In genomic region chr14:60968099-60968498, GRCh38 we compare ENCODE assay signal across 27 cellular contexts. TPM values are rescaled to one million over a fixed set of nuclear protein-coding genes. Genes with fewer than 3 reads are reported as not detected.
DNase-seq lines count a peak whose midpoint lies in the region; ATAC-seq, FAIRE-seq and TF ChIP-seq lines count a peak whose summit lies in the region.
"Had no signal": no experiment of that assay in that cellular context is flagged by ENCODE, and none has a peak within 500 bp of the region (broad histone marks: within the 10 kb centered on the region; RNA-seq: fewer than 3 reads in every experiment).

No MANE protein-coding gene starts in this region.

- intact Hi-C loops in psoas muscle (cut with DNase I), result loop anchor here in 1 of 2 donors (5.0 kb wide), 1 partner anchor 106 kb away; no protein-coding TSS in a partner anchor

- H3K4me1 ChIP-seq in psoas muscle, result peaks cover 49% of the 10 kb centered on the region

- ATAC-seq in psoas muscle (peak in 3 of 4 donors; percentile 26 to 46 (median 46)), GM21786 (IDR thresholded peaks at IDR 0.05; ENCODE audit: unreplicated experiment) (no peak)
- ATAC-seq: natural killer cell treated with Interleukin-12 subunit alpha and Interleukin-12 subunit beta and Interleukin-15 and Interleukin-18, amount 100 ng/mL, for 72 hours had no signal

- H3K27me3 Mint-ChIP-seq in type B pancreatic cell, result no peaks in the 10 kb centered on the region
- H3K27me3 Mint-ChIP-seq: activated naive CD8-positive, alpha-beta T cell; B cell; CD4-positive, alpha-beta memory T cell; natural killer cell treated with Interleukin-12 subunit alpha and Interleukin-12 subunit beta and Interleukin-15 and Interleukin-18, amount 100 ng/mL, for 72 hours had no signal

- no peak for DNase-seq in HTR-8/SVneo (ENCODE audit: insufficient read length, low spot score)
- DNase-seq in SK-MEL-5 (ENCODE audit: low read depth, low spot score), result peak; percentile 8
- DNase-seq in psoas muscle, result no peak
- no peak for DNase-seq in type B pancreatic cell (ENCODE audit: extremely low spot score, unreplicated experiment)
- no peak for DNase-seq in stimulated activated CD4-positive, alpha-beta T cell treated with anti-CD3 and anti-CD28 coated beads, Interleukin-12 subunit alpha, Interleukin-12 subunit beta, amount 100 ng/mL, for 4 hours
- DNase-seq: activated CD4-positive, alpha-beta T cell treated with anti-CD3 and anti-CD28 coated beads for 4 hours; activated effector memory CD4-positive, alpha-beta T cell treated with anti-CD3 and anti-CD28 coated beads, Interleukin-2, amount 50 U/mL, for 16 hours; activated T-cell treated with anti-CD3 and anti-CD28 coated beads, Interleukin-2, amount 50 U/mL, for 1 hour; aorta; CD4-positive, alpha-beta memory T cell; KG1; NCI-H1417 treated with DMSO at 0.1 percent for 48 hours; NCI-H2081; NCI-H748 treated with DMSO at 0.1 percent for 48 hours; SIG-M5; stimulated activated naive CD4-positive, alpha-beta T cell; T-helper 9 cell had no signal

- FAIRE-seq in HTR-8/SVneo (lab: Jason Lieb, UNC) (peak; percentile 55), islet of Langerhans (lab: Jason Lieb, UNC) (peak; percentile 17)
- FAIRE-seq: colon, endothelial cell of umbilical vein, RCC 7860, urothelium cell line had no signal

- no peak overlapping the region for H3K4me3 ChIP-seq in psoas muscle
- H3K4me3 ChIP-seq: skin epidermis had no signal

- TF ChIP-seq CTCF in psoas muscle (IDR thresholded peaks at IDR 0.05) (no peak), type B pancreatic cell (conservative IDR thresholded peaks at IDR 0.05) (no peak)

- H3K27me3 ChIP-seq in psoas muscle (ENCODE audit: insufficient read depth in 3 of 3, low read length in 2 of 3), result no peaks in the 10 kb centered on the region

- peaks cover 16% of the 10 kb centered on the region for H3K4me1 Mint-ChIP-seq in type B pancreatic cell (ENCODE audit: unreplicated experiment)
- H3K4me1 Mint-ChIP-seq: CD4-positive, alpha-beta memory T cell had no signal

- H3K9me3 ChIP-seq in psoas muscle, result no peaks in the 10 kb centered on the region

- in situ Hi-C loops in SK-MEL-5 (cut with HindIII; ENCODE audit: low pct_unique_long_range_greater_than_20kb, low sequenced_read_pairs), result no loop called here

- H3K27ac Mint-ChIP-seq in type B pancreatic cell, result no peak overlapping the region
- H3K27ac Mint-ChIP-seq: activated naive CD8-positive, alpha-beta T cell; B cell; CD4-positive, alpha-beta memory T cell; natural killer cell treated with Interleukin-12 subunit alpha and Interleukin-12 subunit beta and Interleukin-15 and Interleukin-18, amount 100 ng/mL, for 72 hours had no signal

- H3K27ac ChIP-seq in psoas muscle, result peak overlapping the region; percentile 58
- H3K27ac ChIP-seq: skin epidermis had no signal

- H3K4me3 Mint-ChIP-seq in type B pancreatic cell, result no peak overlapping the region
- H3K4me3 Mint-ChIP-seq: activated naive CD8-positive, alpha-beta T cell; B cell; CD4-positive, alpha-beta memory T cell; natural killer cell treated with Interleukin-12 subunit alpha and Interleukin-12 subunit beta and Interleukin-15 and Interleukin-18, amount 100 ng/mL, for 72 hours had no signal

- H3K36me3 ChIP-seq in psoas muscle (ENCODE audit: insufficient read depth in 1 of 2, low read depth in 1 of 2), result peaks cover 0 to 1% of the 10 kb centered on the region in 2 donors

- 23 to 50% (median 28%) methylated on average over 1 of the region's 1 CpG for WGBS in psoas muscle, 3 donors

- H3K36me3 Mint-ChIP-seq in type B pancreatic cell, result peaks cover 9% of the 10 kb centered on the region

- H3K9me3 Mint-ChIP-seq in type B pancreatic cell, result no peaks in the 10 kb centered on the region
- H3K9me3 Mint-ChIP-seq: CD4-positive, alpha-beta memory T cell; natural killer cell treated with Interleukin-12 subunit alpha and Interleukin-12 subunit beta and Interleukin-15 and Interleukin-18, amount 100 ng/mL, for 72 hours had no signal

RNA-seq across cellular contexts. Expression of gene TRMT5, which starts 12.8 kb away (rescaled TPM):
- total RNA-seq in SK-MEL-5 (2014; rRNA removed; shearing (Covaris generic)), result 12.6 and 22.7 TPM in 2 replicates
- polyA plus RNA-seq in SK-MEL-5 (2015; cell fraction: cytosol; rRNA removed), result 7.8 and 10.5 TPM in 2 replicates
- polyA plus RNA-seq in SK-MEL-5 (2015; cell fraction: nucleus; rRNA removed), result 13.4 and 32.5 TPM in 2 replicates
- 10 to 100 TPM in 3 of 4 donors, 1 to 10 TPM in 1; 9.7 to 26.0 (median 12.8) TPM for total RNA-seq in psoas muscle
- polyA plus RNA-seq in psoas muscle, result 10 to 100 TPM in 1 of 3 donors, 1 to 10 TPM in 2; 5.7 to 12.9 (median 8.8) TPM
- 15.2 and 19.8 TPM in 2 replicates for total RNA-seq in type B pancreatic cell (ENCODE audit: low replicate concordance)

RNA-seq across cellular contexts. Expression of gene SLC38A6, which starts 12.9 kb away (rescaled TPM):
- total RNA-seq in SK-MEL-5 (2014; rRNA removed; shearing (Covaris generic)), result 32.0 and 32.7 TPM in 2 replicates
- 14.1 and 14.2 TPM in 2 replicates for polyA plus RNA-seq in SK-MEL-5 (2015; cell fraction: cytosol; rRNA removed)
- polyA plus RNA-seq in SK-MEL-5 (2015; cell fraction: nucleus; rRNA removed), result 31.3 and 45.1 TPM in 2 replicates
- 10 to 100 TPM in 1 of 4 donors, 1 to 10 TPM in 3; 4.9 to 11.9 (median 6.6) TPM for total RNA-seq in psoas muscle
- 1 to 10 TPM; 1.5 to 2.8 (median 2.5) TPM for polyA plus RNA-seq in psoas muscle
- 9.3 and 19.1 TPM in 2 replicates for total RNA-seq in type B pancreatic cell (ENCODE audit: low replicate concordance)
